Comparison of ENCODE assay signal across 20 cellular contexts in genomic region chr3:196388946-196389345, GRCh38. TPM values are rescaled to one million over a fixed set of nuclear protein-coding genes. Genes with fewer than 3 reads are reported as not detected.
"Had no signal": no experiment of that assay in that cellular context is flagged by ENCODE, and none has a peak within 500 bp of the region (broad histone marks: within the 10 kb centered on the region; RNA-seq: fewer than 3 reads in every experiment).

No MANE protein-coding gene starts in this region.

- H3K27me3 Mint-ChIP-seq: activated CD4-positive, alpha-beta memory T cell treated with anti-CD3 and anti-CD28 coated beads for 36 hours; activated T-cell treated with anti-CD3 and anti-CD28 coated beads, Interleukin-2, amount 50 U/mL, for 24 hours; brain; stimulated activated naive CD8-positive, alpha-beta T cell treated with anti-CD3 and anti-CD28 coated beads, Interleukin-15, amount 100 ng/mL, for 72 hours had no signal

- H3K36me3 ChIP-seq: ovary had no signal

- ATAC-seq: foreskin keratinocyte; sciatic nerve; stimulated activated naive CD8-positive, alpha-beta T cell treated with anti-CD3 and anti-CD28 coated beads, Interleukin-15, amount 100 ng/mL, for 72 hours had no signal

- H3K4me3 ChIP-seq: ovary, testis, upper lobe of left lung had no signal

- H3K27me3 ChIP-seq: foreskin keratinocyte, ovary, testis, upper lobe of left lung had no signal

- H3K4me3 Mint-ChIP-seq: activated CD4-positive, alpha-beta memory T cell treated with anti-CD3 and anti-CD28 coated beads for 36 hours; activated T-cell treated with anti-CD3 and anti-CD28 coated beads, Interleukin-2, amount 50 U/mL, for 24 hours; brain; mesothelial cell of epicardium; stimulated activated naive CD8-positive, alpha-beta T cell treated with anti-CD3 and anti-CD28 coated beads, Interleukin-15, amount 100 ng/mL, for 72 hours had no signal

- H3K27ac Mint-ChIP-seq: activated CD4-positive, alpha-beta memory T cell treated with anti-CD3 and anti-CD28 coated beads for 36 hours; activated T-cell treated with anti-CD3 and anti-CD28 coated beads, Interleukin-2, amount 50 U/mL, for 24 hours; brain; mesothelial cell of epicardium; stimulated activated naive CD8-positive, alpha-beta T cell treated with anti-CD3 and anti-CD28 coated beads, Interleukin-15, amount 100 ng/mL, for 72 hours had no signal

- DNase-seq: activated CD4-positive, alpha-beta memory T cell treated with anti-CD3 and anti-CD28 coated beads for 36 hours; activated CD4-positive, alpha-beta T cell treated with anti-CD3 and anti-CD28 coated beads for 1 hour; activated naive CD4-positive, alpha-beta T cell treated with anti-CD3 and anti-CD28 coated beads, Interleukin-2, amount 50 U/mL, for 16 hours; activated T-cell treated with anti-CD3 and anti-CD28 coated beads, Interleukin-2, amount 50 U/mL, for 24 hours; cerebellar nuclear complex; foreskin keratinocyte; glutamatergic neuron; ovary; stimulated activated CD4-positive, alpha-beta T cell treated with anti-CD3 and anti-CD28 coated beads, Interleukin-1b, Interleukin-23, amount 100 ng/mL, for 48 hours; stimulated activated naive CD8-positive, alpha-beta T cell treated with anti-CD3 and anti-CD28 coated beads, Interleukin-15, amount 100 ng/mL, for 72 hours; testis; upper lobe of left lung had no signal

- H3K4me1 Mint-ChIP-seq: brain; mesothelial cell of epicardium; stimulated activated naive CD8-positive, alpha-beta T cell treated with anti-CD3 and anti-CD28 coated beads, Interleukin-15, amount 100 ng/mL, for 72 hours had no signal

- H3K4me1 ChIP-seq: foreskin keratinocyte, testis, upper lobe of left lung had no signal

- H3K27ac ChIP-seq: foreskin keratinocyte, ovary, testis, upper lobe of left lung, VCaP had no signal

- H3K9me3 ChIP-seq: ovary, testis had no signal

RNA-seq across cellular contexts. Expression of gene TM4SF19, which starts 50.8 kb away (rescaled TPM):
- total RNA-seq: activated CD4-positive, alpha-beta memory T cell treated with anti-CD3 and anti-CD28 coated beads for 36 hours; liver; mesothelial cell of epicardium; pulmonary artery endothelial cell; T-helper 1 cell treated with Interleukin-12 subunit alpha and Interleukin-12 subunit beta and Interleukin-4 antibody, amounts not matched to agents 30 ng/mL and 1 ng/mL, for 36 hours had no signal
- polyA plus RNA-seq: liver, neural cell had no signal
